Comparison of ENCODE assay signal across 10 cellular contexts in the genomic region with DNA sequence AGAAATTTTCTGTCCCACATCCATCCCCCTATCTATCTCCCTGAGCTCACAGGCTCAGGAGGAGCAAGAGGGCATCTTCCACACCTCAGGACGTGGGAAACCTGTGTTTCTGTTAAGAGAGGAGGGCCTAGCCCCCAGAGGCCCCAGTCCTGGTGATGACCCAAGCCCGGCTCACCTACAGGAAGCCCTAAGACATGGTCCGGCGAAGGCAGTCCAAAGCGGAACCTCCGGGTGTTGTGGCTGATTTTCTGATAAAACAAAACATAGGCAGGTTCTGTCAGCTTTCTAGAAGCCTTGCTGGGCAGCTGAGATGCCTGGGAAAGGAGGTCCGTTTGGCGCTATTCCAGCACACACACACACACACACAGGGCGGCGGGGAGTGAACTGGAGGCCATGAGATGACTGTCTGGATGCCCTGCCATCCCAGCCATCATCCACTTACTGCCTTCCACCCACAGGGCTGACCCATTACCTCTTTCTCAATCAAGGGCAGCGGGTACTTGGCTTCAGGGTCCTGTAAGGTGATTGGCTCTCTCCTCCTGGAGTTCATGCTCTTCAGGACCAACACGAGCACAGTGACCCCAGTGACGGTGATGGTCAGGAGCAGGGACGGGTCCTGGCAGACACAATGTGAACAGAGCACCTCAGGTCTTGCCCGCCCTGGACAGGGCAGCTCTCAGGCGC. TPM values are rescaled to one million over a fixed set of nuclear protein-coding genes. Genes with fewer than 3 reads are reported as not detected.
A peak's percentile ranks its signal among the peaks of the same experiment; 100 is the strongest.
DNase-seq lines count a peak whose midpoint lies in the region; ATAC-seq and TF ChIP-seq lines count a peak whose summit lies in the region.
"Had no signal": no experiment of that assay in that cellular context is flagged by ENCODE, and none has a peak within 500 bp of the region (broad histone marks: within the 10 kb centered on the region; RNA-seq: fewer than 3 reads in every experiment).

No MANE protein-coding gene starts in this region.

- H3K4me2 ChIP-seq in mesendoderm (ENCODE audit: low read length): no peak overlapping the region

- H3K56ac ChIP-seq in mesendoderm (ENCODE audit: low read length): peak overlapping the region; percentile 77

- no peaks in the 10 kb centered on the region for H3K9me3 ChIP-seq in left ventricle myocardium inferior (replicated peaks)

- H3K23ac ChIP-seq in mesendoderm (ENCODE audit: low read length): no peak overlapping the region

- peaks cover 44% of the 10 kb centered on the region for H3K4me1 Mint-ChIP-seq in activated B cell treated with CpG ODN at 0.5 μM for 24 hours

- no peak overlapping the region for H3K18ac ChIP-seq in mesendoderm (ENCODE audit: low read length)

- no peak overlapping the region for H4K8ac ChIP-seq in mesendoderm (ENCODE audit: low read depth, low read length)

- no peak overlapping the region for H2BK120ac ChIP-seq in mesendoderm (ENCODE audit: low read depth, low read length)

- POLR2A ChIA-PET in activated B cell treated with CpG ODN at 0.5 μM for 24 hours (lab: Charles Lee): interaction anchor here (1.0 to 3.6 kb wide), 3 partner anchors 151 to 159 kb away, joined by 3 to 19 read pairs (median 10); a partner anchor contains a TSS

- H3K79me2 ChIP-seq in mesendoderm (ENCODE audit: control insufficient read depth, insufficient read depth, low read length): no peaks in the 10 kb centered on the region

- peaks cover 15% of the 10 kb centered on the region for H3K27me3 Mint-ChIP-seq in activated B cell treated with CpG ODN at 0.5 μM for 24 hours

- H4K5ac ChIP-seq in mesendoderm (ENCODE audit: low read length): no peak overlapping the region

- peaks cover 2% of the 10 kb centered on the region for H3K79me1 ChIP-seq in mesendoderm (ENCODE audit: low read length)

- peaks cover 6% of the 10 kb centered on the region for H3K9me3 Mint-ChIP-seq in activated B cell treated with CpG ODN at 0.5 μM for 24 hours

- H3K27ac ChIP-seq in left ventricle myocardium inferior (replicated peaks) (peak overlapping the region; percentile 64), mesendoderm (ENCODE audit: low read depth, low read length) (no peak overlapping the region)

- intact Hi-C loops in left ventricle myocardium inferior (cut with micrococcal nuclease): no loop called here
- intact Hi-C loops in Right ventricle myocardium inferior (cut with DNase I): no loop called here
- intact Hi-C loops in activated B cell treated with CpG ODN at 0.5 μM for 24 hours (cut with micrococcal nuclease): loop anchor here (1.0 to 5.0 kb wide), 2 partner anchors 176 to 315 kb away; a partner anchor contains a TSS

- H3K27ac Mint-ChIP-seq in activated B cell treated with CpG ODN at 0.5 μM for 24 hours: peak overlapping the region; percentile 86

- CTCF ChIA-PET in activated B cell treated with CpG ODN at 0.5 μM for 24 hours (lab: Charles Lee): interaction anchor here (1.0 to 2.8 kb wide), 2 partner anchors 19 to 319 kb away, joined by 3 to 10 read pairs; no protein-coding TSS in a partner anchor

- H3K4ac ChIP-seq in mesendoderm (ENCODE audit: low read depth, low read length): no peak overlapping the region

- H2BK15ac ChIP-seq in mesendoderm (replicated peaks; ENCODE audit: low read depth): no peak overlapping the region

- H3K36me3 ChIP-seq in left ventricle myocardium inferior (peaks cover 7% of the 10 kb centered on the region), mesendoderm (ENCODE audit: control insufficient read depth, insufficient read depth, low read length) (no peaks in the 10 kb centered on the region)

- no peak for DNase-seq in left ventricle myocardium inferior
- DNase-seq in Right ventricle myocardium inferior (ENCODE audit: missing footprints): no peak
- DNase-seq in activated B cell treated with CpG ODN at 0.5 μM for 24 hours: no peak
- DNase-seq in mesendoderm: no peak
- DNase-seq in MV-4-11 (lab: John Stamatoyannopoulos, UW): no peak
- DNase-seq in globus pallidus (ENCODE audit: low spot score): no peak
- DNase-seq: NCI-H146, T1000 had no signal

- no peak overlapping the region for H2AK5ac ChIP-seq in mesendoderm (ENCODE audit: low read length)

- H3K36me3 Mint-ChIP-seq in activated B cell treated with CpG ODN at 0.5 μM for 24 hours (ENCODE audit: low read depth): peaks cover 12% of the 10 kb centered on the region

- ATAC-seq in Right ventricle myocardium inferior (no peak), activated B cell treated with CpG ODN at 0.5 μM for 24 hours (ENCODE audit: low read depth) (peak; percentile 14), GM18498 (IDR thresholded peaks at IDR 0.05; ENCODE audit: unreplicated experiment) (no peak), HG03520 (IDR thresholded peaks at IDR 0.05; ENCODE audit: unreplicated experiment) (no peak)

- H3K4me3 Mint-ChIP-seq in activated B cell treated with CpG ODN at 0.5 μM for 24 hours: peak overlapping the region; percentile 84

- no peak overlapping the region for H2BK5ac ChIP-seq in mesendoderm (ENCODE audit: low read length)

- H3K4me3 ChIP-seq in left ventricle myocardium inferior (peak overlapping the region; percentile 72), mesendoderm (ENCODE audit: low read length) (no peak overlapping the region)

- H3K9ac ChIP-seq in mesendoderm (ENCODE audit: low read length): no peak overlapping the region

- H3K4me1 ChIP-seq in left ventricle myocardium inferior (peaks cover 22% of the 10 kb centered on the region), mesendoderm (ENCODE audit: control insufficient read depth, low read depth, low read length) (peaks cover 14% of the 10 kb centered on the region)

- peaks cover 45% of the 10 kb centered on the region for H3K27me3 ChIP-seq in left ventricle myocardium inferior (ENCODE audit: low read depth)
- no peaks in the 10 kb centered on the region for H3K27me3 ChIP-seq in mesendoderm (ENCODE audit: insufficient read depth, low read length, poor library complexity)

- WGBS in mesendoderm (ENCODE audit: extremely low coverage, insufficient coverage, low lambda C conversion rate): no CpG with 5 or more reads among the region's 16 CpGs

- TF ChIP-seq CTCF in left ventricle myocardium inferior (IDR thresholded peaks at IDR 0.05; ENCODE audit: borderline replicate concordance) (no peak), activated B cell treated with CpG ODN at 0.5 μM for 24 hours (IDR thresholded peaks at IDR 0.05) (no peak)

RNA-seq across cellular contexts. Expression of a gene that starts 0.9 kb away (rescaled TPM):
- total RNA-seq in left ventricle myocardium inferior: 1.8 TPM
- total RNA-seq in Right ventricle myocardium inferior: 1.3 TPM
- 22.3 and 25.9 TPM in 2 replicates for total RNA-seq in activated B cell treated with CpG ODN at 0.5 μM for 24 hours
- polyA plus RNA-seq in mesendoderm (2013, experiment 1 of 2): 43.8 TPM
- 44.0 TPM for polyA plus RNA-seq in mesendoderm (2013, experiment 2 of 2)

RNA-seq across cellular contexts. Expression of a gene that starts 33.9 kb away (rescaled TPM):
- total RNA-seq in left ventricle myocardium inferior: not detected
- total RNA-seq in Right ventricle myocardium inferior: not detected
- total RNA-seq in activated B cell treated with CpG ODN at 0.5 μM for 24 hours: not detected in 2 replicates
- polyA plus RNA-seq in mesendoderm (2013, experiment 1 of 2): 0.83 TPM
- polyA plus RNA-seq in mesendoderm (2013, experiment 2 of 2): 0.73 TPM
